10 cellular contexts compared by ENCODE assay signal in genomic region chr5:10762776-10763500, GRCh38. TPM values are rescaled to one million over a fixed set of nuclear protein-coding genes. Genes with fewer than 3 reads are reported as not detected.
DNase-seq lines count a peak whose midpoint lies in the region; ATAC-seq and TF ChIP-seq lines count a peak whose summit lies in the region.
"Had no signal": no experiment of that assay in that cellular context is flagged by ENCODE, and none has a peak within 500 bp of the region (broad histone marks: within the 10 kb centered on the region; RNA-seq: fewer than 3 reads in every experiment).

No MANE protein-coding gene starts in this region.

- H3K4me1 ChIP-seq in right lobe of liver (peaks cover 0 to 28% (median 9%) of the 10 kb centered on the region in 4 donors), psoas muscle (peaks cover 9% of the 10 kb centered on the region)

- TF ChIP-seq CTCF in right lobe of liver (IDR thresholded peaks at IDR 0.05), result no peak
- TF ChIP-seq CTCF in type B pancreatic cell (conservative IDR thresholded peaks at IDR 0.05), result no peak
- no peak for TF ChIP-seq CTCF in psoas muscle (IDR thresholded peaks at IDR 0.05)

- H3K4me3 Mint-ChIP-seq in activated naive CD8-positive, alpha-beta T cell, result peak overlapping the region; percentile 77
- H3K4me3 Mint-ChIP-seq in activated naive CD8-positive, alpha-beta T cell treated with anti-CD3 and anti-CD28 coated beads, Interleukin-2, amount 50 U/mL, for 24 hours, result no peak overlapping the region
- peak overlapping the region; percentile 6 for H3K4me3 Mint-ChIP-seq in activated CD4-positive, alpha-beta memory T cell treated with anti-CD3 and anti-CD28 coated beads for 36 hours
- peak overlapping the region; percentile 82 for H3K4me3 Mint-ChIP-seq in type B pancreatic cell

- CTCF ChIA-PET in activated CD4-positive, alpha-beta memory T cell treated with anti-CD3 and anti-CD28 coated beads for 36 hours (lab: Charles Lee), result no interaction called here

- H3K36me3 ChIP-seq in right lobe of liver, result no peaks in the 10 kb centered on the region
- no peaks in the 10 kb centered on the region for H3K36me3 ChIP-seq in psoas muscle (ENCODE audit: insufficient read depth in 1 of 2, low read depth in 1 of 2)

- H3K27me3 Mint-ChIP-seq in activated naive CD8-positive, alpha-beta T cell, result no peaks in the 10 kb centered on the region
- H3K27me3 Mint-ChIP-seq in activated naive CD8-positive, alpha-beta T cell treated with anti-CD3 and anti-CD28 coated beads, Interleukin-2, amount 50 U/mL, for 24 hours, result peaks cover 3% of the 10 kb centered on the region
- H3K27me3 Mint-ChIP-seq in activated CD4-positive, alpha-beta memory T cell treated with anti-CD3 and anti-CD28 coated beads for 36 hours, result peaks cover 2% of the 10 kb centered on the region
- no peaks in the 10 kb centered on the region for H3K27me3 Mint-ChIP-seq in type B pancreatic cell

- H3K4me3 ChIP-seq in right lobe of liver (no peak overlapping the region), psoas muscle (no peak overlapping the region)

- H3K27me3 ChIP-seq in right lobe of liver (no peaks in the 10 kb centered on the region), psoas muscle (ENCODE audit: insufficient read depth in 3 of 3, low read length in 2 of 3) (peaks cover 0 to 5% (median 0%) of the 10 kb centered on the region in 3 donors)

- H3K27ac Mint-ChIP-seq in activated naive CD8-positive, alpha-beta T cell, result peak overlapping the region; percentile 46
- H3K27ac Mint-ChIP-seq in activated naive CD8-positive, alpha-beta T cell treated with anti-CD3 and anti-CD28 coated beads, Interleukin-2, amount 50 U/mL, for 24 hours, result no peak overlapping the region
- H3K27ac Mint-ChIP-seq in activated CD4-positive, alpha-beta memory T cell treated with anti-CD3 and anti-CD28 coated beads for 36 hours, result no peak overlapping the region
- peak overlapping the region; percentile 93 for H3K27ac Mint-ChIP-seq in type B pancreatic cell

- intact Hi-C loops in activated CD4-positive, alpha-beta memory T cell treated with anti-CD3 and anti-CD28 coated beads for 36 hours (cut with micrococcal nuclease), result loop anchor here (5.0 kb wide), 2 partner anchors 321 to 411 kb away; partner anchors contain the start of genes MARCHF6 and ROPN1L
- intact Hi-C loops in right lobe of liver (cut with DNase I) (no loop called here), psoas muscle (cut with DNase I) (loop anchor here in 1 of 2 donors (10.0 kb wide), 1 partner anchor 308 kb away; no protein-coding TSS in a partner anchor)

- no peak for DNase-seq in activated naive CD8-positive, alpha-beta T cell treated with anti-CD3 and anti-CD28 coated beads, Interleukin-2, amount 50 U/mL, for 24 hours
- no peak for DNase-seq in activated CD4-positive, alpha-beta memory T cell treated with anti-CD3 and anti-CD28 coated beads for 36 hours
- DNase-seq in right lobe of liver (peak in 1 of 3 donors; percentile 60), type B pancreatic cell (ENCODE audit: extremely low spot score, unreplicated experiment) (no peak), psoas muscle (no peak), AG08395 (ENCODE audit: low spot score) (no peak)
- DNase-seq: activated effector memory CD4-positive, alpha-beta T cell treated with anti-CD3 and anti-CD28 coated beads, Interleukin-2, amount 50 U/mL, for 16 hours; NCI-H2081 treated with DMSO at 0.1 percent for 48 hours had no signal

- H3K27ac ChIP-seq in right lobe of liver, result peak overlapping the region; percentile 36 to 100 (median 95)
- H3K27ac ChIP-seq in psoas muscle, result no peak overlapping the region

- POLR2A ChIA-PET in activated CD4-positive, alpha-beta memory T cell treated with anti-CD3 and anti-CD28 coated beads for 36 hours (lab: Charles Lee), result no interaction called here

- no peak for ATAC-seq in activated naive CD8-positive, alpha-beta T cell treated with anti-CD3 and anti-CD28 coated beads, Interleukin-2, amount 50 U/mL, for 24 hours
- ATAC-seq in right lobe of liver (peak in 3 of 4 donors; percentile 4 to 5 (median 4)), HG03378 (IDR thresholded peaks at IDR 0.05; ENCODE audit: unreplicated experiment) (no peak), psoas muscle (no peak)

- no peaks in the 10 kb centered on the region for H3K9me3 ChIP-seq in right lobe of liver
- no peaks in the 10 kb centered on the region for H3K9me3 ChIP-seq in psoas muscle

- TF ChIP-seq POLR2A in right lobe of liver (IDR thresholded peaks at IDR 0.05), result no peak

- no peaks in the 10 kb centered on the region for H3K36me3 Mint-ChIP-seq in activated naive CD8-positive, alpha-beta T cell
- peaks cover 9% of the 10 kb centered on the region for H3K36me3 Mint-ChIP-seq in activated naive CD8-positive, alpha-beta T cell treated with anti-CD3 and anti-CD28 coated beads, Interleukin-2, amount 50 U/mL, for 24 hours (ENCODE audit: low read depth)
- peaks cover 2% of the 10 kb centered on the region for H3K36me3 Mint-ChIP-seq in activated CD4-positive, alpha-beta memory T cell treated with anti-CD3 and anti-CD28 coated beads for 36 hours
- H3K36me3 Mint-ChIP-seq in type B pancreatic cell, result peaks cover under 1% of the 10 kb centered on the region

- peaks cover 28% of the 10 kb centered on the region for H3K4me1 Mint-ChIP-seq in activated naive CD8-positive, alpha-beta T cell (ENCODE audit: low read depth)
- peaks cover 57% of the 10 kb centered on the region for H3K4me1 Mint-ChIP-seq in activated naive CD8-positive, alpha-beta T cell treated with anti-CD3 and anti-CD28 coated beads, Interleukin-2, amount 50 U/mL, for 24 hours
- H3K4me1 Mint-ChIP-seq in activated CD4-positive, alpha-beta memory T cell treated with anti-CD3 and anti-CD28 coated beads for 36 hours (ENCODE audit: low read depth), result peaks cover 21% of the 10 kb centered on the region
- peaks cover 33% of the 10 kb centered on the region for H3K4me1 Mint-ChIP-seq in type B pancreatic cell (ENCODE audit: unreplicated experiment)

- WGBS in right lobe of liver (ENCODE audit: insufficient coverage, low coverage, low lambda C conversion rate, missing lambda C conversion rate), result 58% methylated on average over 10 of the region's 10 CpGs
- WGBS in psoas muscle, 3 donors, result 78 to 84% (median 79%) methylated on average over 10 of the region's 10 CpGs

- no peaks in the 10 kb centered on the region for H3K9me3 Mint-ChIP-seq in activated naive CD8-positive, alpha-beta T cell (ENCODE audit: low read depth)
- H3K9me3 Mint-ChIP-seq in activated naive CD8-positive, alpha-beta T cell treated with anti-CD3 and anti-CD28 coated beads, Interleukin-2, amount 50 U/mL, for 24 hours, result no peaks in the 10 kb centered on the region
- no peaks in the 10 kb centered on the region for H3K9me3 Mint-ChIP-seq in activated CD4-positive, alpha-beta memory T cell treated with anti-CD3 and anti-CD28 coated beads for 36 hours
- H3K9me3 Mint-ChIP-seq in type B pancreatic cell, result peaks cover 4% of the 10 kb centered on the region

RNA-seq across cellular contexts. Expression of gene DAP, which starts 1.9 kb away (rescaled TPM):
- total RNA-seq in activated CD4-positive, alpha-beta memory T cell treated with anti-CD3 and anti-CD28 coated beads for 36 hours, result 10 to 100 TPM; 39.0 to 39.7 TPM
- 100 to 1,000 TPM in 4 of 6 experiments, 10 to 100 TPM in 2; 97.0 to 126 (median 104) TPM for total RNA-seq in right lobe of liver
- total RNA-seq in type B pancreatic cell (ENCODE audit: low replicate concordance), result 82.7 and 102 TPM in 2 replicates
- 1 to 10 TPM; 3.6 to 8.1 (median 6.6) TPM for total RNA-seq in psoas muscle
- 1 to 10 TPM; 4.1 to 5.1 (median 4.9) TPM for polyA plus RNA-seq in psoas muscle

Comparison
In these comparisons a context has a peak if more than half of its experiments do, and no peak if none do; other contexts are left out.
1. H3K27ac Mint-ChIP-seq: peak in activated naive CD8-positive, alpha-beta T cell (single experiment) and type B pancreatic cell (single experiment); none in activated naive CD8-positive, alpha-beta T cell treated with anti-CD3 and anti-CD28 coated beads, Interleukin-2, amount 50 U/mL, for 24 hours (single experiment) and activated CD4-positive, alpha-beta memory T cell treated with anti-CD3 and anti-CD28 coated beads for 36 hours (single experiment).
2. ATAC-seq: peak in right lobe of liver (3 of 4); none in activated naive CD8-positive, alpha-beta T cell treated with anti-CD3 and anti-CD28 coated beads, Interleukin-2, amount 50 U/mL, for 24 hours (single experiment), HG03378 (single experiment) and psoas muscle (0 of 4).